16 cellular contexts compared by ENCODE assay signal in the genomic region with DNA sequence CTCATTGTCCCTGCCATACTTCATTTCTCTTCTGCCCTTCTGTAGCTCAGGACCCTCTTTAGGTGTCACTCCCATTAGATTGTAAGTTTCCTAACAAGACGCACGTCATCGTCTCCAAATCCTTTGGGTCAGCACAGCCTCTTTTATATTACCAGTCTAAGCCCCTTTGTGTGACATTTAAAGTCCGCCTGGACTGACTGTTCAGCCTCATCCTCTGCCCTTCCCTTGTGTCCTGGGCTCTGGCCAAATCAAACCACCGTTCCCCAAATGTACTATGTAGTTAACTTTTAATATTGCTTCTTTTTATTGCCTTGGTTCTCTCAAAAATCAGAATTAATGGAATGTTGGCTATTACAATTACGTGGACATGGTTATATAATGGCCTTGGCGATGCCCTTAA.
"Had no signal": no experiment of that assay in that cellular context is flagged by ENCODE, and none has a peak within 500 bp of the region (broad histone marks: within the 10 kb centered on the region; RNA-seq: fewer than 3 reads in every experiment).

No MANE protein-coding gene starts in this region.

- H3K4me3 ChIP-seq: ascending aorta, left ventricle myocardium inferior, tibial artery had no signal

- H3K27me3 ChIP-seq: ascending aorta, tibial artery had no signal

- H3K27me3 Mint-ChIP-seq: activated naive CD4-positive, alpha-beta T cell treated with anti-CD3 and anti-CD28 coated beads, Interleukin-2, amount 10 ng/mL, durations not matched to agents 7 days and 5 days; memory B cell had no signal

- DNase-seq: activated naive CD4-positive, alpha-beta T cell treated with anti-CD3 and anti-CD28 coated beads, Interleukin-2, amount 10 ng/mL, durations not matched to agents 7 days and 5 days; cerebellar nuclear complex; cortex of kidney; erythroblast; left ventricle myocardium inferior; posterior cingulate gyrus; retina; stimulated activated CD4-positive, alpha-beta T cell treated with anti-CD3 and anti-CD28 coated beads, Interleukin-12 subunit alpha, Interleukin-12 subunit beta, amount 100 ng/mL, for 4 hours; stimulated activated CD4-positive, alpha-beta T cell treated with anti-CD3 and anti-CD28 coated beads, Interleukin-1b, Interleukin-23, amount 100 ng/mL, for 48 hours; stimulated activated CD8-positive, alpha-beta memory T cell treated with anti-CD3 and anti-CD28 coated beads, Interleukin-4, amount 100 ng/mL, for 48 hours; stimulated activated naive CD4-positive, alpha-beta T cell treated with Interleukin-2 at 50 U/mL for 16 hours; tibial artery had no signal

- ATAC-seq: activated CD4-positive, CD25-positive, alpha-beta regulatory T cell treated with anti-CD3 and anti-CD28 coated beads, Interleukin-2, amount 50 U/mL, for 24 hours had no signal

- H3K4me3 Mint-ChIP-seq: activated naive CD4-positive, alpha-beta T cell treated with anti-CD3 and anti-CD28 coated beads, Interleukin-2, amount 10 ng/mL, durations not matched to agents 7 days and 5 days; memory B cell had no signal

- H3K36me3 ChIP-seq: ascending aorta, left ventricle myocardium inferior, tibial artery had no signal

- H3K27ac Mint-ChIP-seq: activated naive CD4-positive, alpha-beta T cell treated with anti-CD3 and anti-CD28 coated beads, Interleukin-2, amount 10 ng/mL, durations not matched to agents 7 days and 5 days; activated T-helper 2 cell treated with anti-CD3 and anti-CD28 coated beads, Interferon-gamma antibody, Interleukin-2, Interleukin-4, amounts not matched to agents 10 μg/mL and 5 μg/mL and 100 μg/mL, durations not matched to agents 14 hours and 24 hours and 36 hours; memory B cell had no signal

- H3K4me1 ChIP-seq: ascending aorta, tibial artery had no signal

- H3K27ac ChIP-seq: ascending aorta, left ventricle myocardium inferior, tibial artery had no signal
